ENCODE assay signal across 11 cellular contexts in genomic region chr2:95206086-95206485, GRCh38. TPM values are rescaled to one million over a fixed set of nuclear protein-coding genes. Genes with fewer than 3 reads are reported as not detected.
DNase-seq lines count a peak whose midpoint lies in the region; ATAC-seq and TF ChIP-seq lines count a peak whose summit lies in the region.
"Had no signal": no experiment of that assay in that cellular context is flagged by ENCODE, and none has a peak within 500 bp of the region (broad histone marks: within the 10 kb centered on the region; RNA-seq: fewer than 3 reads in every experiment).

No MANE protein-coding gene starts in this region.

- no peaks in the 10 kb centered on the region for H3F3A ChIP-seq in PC-9 (ENCODE audit: insufficient read depth, low read depth)

- H3K27me3 Mint-ChIP-seq in progenitor cell of endocrine pancreas = peaks cover 2% of the 10 kb centered on the region

- POLR2A ChIA-PET in PC-9 (lab: Charles Lee; ENCODE audit: unreplicated experiment) = no interaction called here

- H3K4me3 ChIP-seq in PC-9 = peak overlapping the region; percentile 63; the same call in 1 of the 2 replicates
- H3K4me3 ChIP-seq in epithelial cell of proximal tubule (ENCODE audit: low read depth, low read length) = peak overlapping the region; percentile 69

- H3K9me2 ChIP-seq in PC-9 (ENCODE audit: insufficient read depth) = no peaks in the 10 kb centered on the region

- CTCF ChIA-PET in PC-9 (lab: Charles Lee) = no interaction called here

- H3K36me3 Mint-ChIP-seq in progenitor cell of endocrine pancreas (ENCODE audit: insufficient read depth) = peaks cover 24% of the 10 kb centered on the region

- H3K79me2 ChIP-seq in PC-9 (ENCODE audit: low read depth) = no peaks in the 10 kb centered on the region

- H3K4me1 ChIP-seq in PC-9 (replicated peaks; ENCODE audit: insufficient read depth) = peaks cover 6% of the 10 kb centered on the region; the same call in 1 of the 2 replicates
- H3K4me1 ChIP-seq in foreskin keratinocyte = peaks cover 14% of the 10 kb centered on the region

- H3K9me3 Mint-ChIP-seq in progenitor cell of endocrine pancreas (ENCODE audit: low read depth) = peaks cover 19% of the 10 kb centered on the region

- peak overlapping the region; percentile 96 for H3K27ac Mint-ChIP-seq in progenitor cell of endocrine pancreas

- BruUV-seq in PC-9 (replicated peaks; lab: Mats Ljungman, UMichigan) = no TSS peak

- H3K27me3 ChIP-seq in PC-9 (ENCODE audit: insufficient read depth, low read depth) = no peaks in the 10 kb centered on the region
- H3K27me3 ChIP-seq in foreskin keratinocyte = no peaks in the 10 kb centered on the region

- H3K4me3 Mint-ChIP-seq in progenitor cell of endocrine pancreas (ENCODE audit: low read depth) = peak overlapping the region; percentile 93

- DNase-seq in NCI-H345 (lab: John Stamatoyannopoulos, UW) (peak; percentile 1), NCI-H345 treated with DMSO at 0.1 percent for 48 hours (lab: John Stamatoyannopoulos, UW; ENCODE audit: unreplicated experiment) (no peak), PC-9 (no peak), epithelial cell of proximal tubule (ENCODE audit: low read depth) (no peak), progenitor cell of endocrine pancreas (ENCODE audit: low spot score, unreplicated experiment) (no peak), amniotic stem cell (lab: John Stamatoyannopoulos, UW) (no peak), foreskin keratinocyte (no peak)
- DNase-seq: 8988T, cerebellar nuclear complex, MM.1S had no signal

- peak overlapping the region; percentile 84 for H3K4me2 ChIP-seq in PC-9

- no peak for TF ChIP-seq CTCF in PC-9 (conservative IDR thresholded peaks at IDR 0.05)
- TF ChIP-seq CTCF in epithelial cell of proximal tubule (conservative IDR thresholded peaks at IDR 0.05; ENCODE audit: low read depth, low read length) = no peak
- no peak for TF ChIP-seq CTCF in progenitor cell of endocrine pancreas (IDR thresholded peaks at IDR 0.05; ENCODE audit: unreplicated experiment)
- no peak for TF ChIP-seq CTCF in foreskin keratinocyte (conservative IDR thresholded peaks at IDR 0.05)

- H3K27ac ChIP-seq in PC-9 (no peak overlapping the region), foreskin keratinocyte (no peak overlapping the region)

- H2AFZ ChIP-seq in PC-9 = no peak overlapping the region

- no peak for ATAC-seq in foreskin keratinocyte
- no peak for ATAC-seq in HG03442 (IDR thresholded peaks at IDR 0.05; ENCODE audit: unreplicated experiment)

- peaks cover 34% of the 10 kb centered on the region for H3K9me3 ChIP-seq in PC-9 (ENCODE audit: insufficient read depth, low read depth)

- peaks cover 12% of the 10 kb centered on the region for H3K4me1 Mint-ChIP-seq in progenitor cell of endocrine pancreas (ENCODE audit: low read depth)

- H4K20me1 ChIP-seq in PC-9 (ENCODE audit: insufficient read depth) = no peaks in the 10 kb centered on the region

- H3K36me3 ChIP-seq in PC-9 (ENCODE audit: low read depth) = no peaks in the 10 kb centered on the region

- intact Hi-C loops in PC-9 (cut with micrococcal nuclease; ENCODE audit: unreplicated experiment) = loop anchor here (10.0 kb wide), 1 partner anchor 331 kb away; the partner anchor contains the start of gene TEKT4

RNA-seq across cellular contexts. Expression of gene ZNF892, which starts 1.2 kb away (rescaled TPM):
- total RNA-seq in PC-9 (2021) (2.8 and 3.1 TPM in 2 replicates), epithelial cell of proximal tubule (3.4 and 7.1 TPM in 2 replicates), progenitor cell of endocrine pancreas (18.0 and 18.4 TPM in 2 replicates), foreskin keratinocyte (7.7 and 8.7 TPM in 2 replicates)
- polyA plus RNA-seq in foreskin keratinocyte = 0.16 and 0.25 TPM in 2 replicates

RNA-seq across cellular contexts. Expression of gene ZNF2, which starts 40.5 kb away (rescaled TPM):
- total RNA-seq in PC-9 (2021) = 2.9 and 4.9 TPM in 2 replicates
- total RNA-seq in epithelial cell of proximal tubule = 2.0 and 3.7 TPM in 2 replicates
- 5.7 and 6.5 TPM in 2 replicates for total RNA-seq in progenitor cell of endocrine pancreas
- total RNA-seq in foreskin keratinocyte = 3.8 and 4.1 TPM in 2 replicates
- polyA plus RNA-seq in foreskin keratinocyte = 1.4 and 1.6 TPM in 2 replicates

RNA-seq across cellular contexts. Expression of gene ZNF514, which starts 46.4 kb away (rescaled TPM):
- total RNA-seq in PC-9 (2021) (21.7 and 27.8 TPM in 2 replicates), epithelial cell of proximal tubule (4.1 and 5.2 TPM in 2 replicates), progenitor cell of endocrine pancreas (32.9 and 34.8 TPM in 2 replicates), foreskin keratinocyte (7.1 and 9.6 TPM in 2 replicates)
- polyA plus RNA-seq in foreskin keratinocyte = 3.1 and 3.3 TPM in 2 replicates
